Comparison of ENCODE assay signal across 15 cellular contexts in genomic region chr3:183317271-183317670, GRCh38.
A peak's percentile ranks its signal among the peaks of the same experiment; 100 is the strongest.
DNase-seq lines count a peak whose midpoint lies in the region; ATAC-seq and TF ChIP-seq lines count a peak whose summit lies in the region.
"Had no signal": no experiment of that assay in that cellular context is flagged by ENCODE, and none has a peak within 500 bp of the region (broad histone marks: within the 10 kb centered on the region; RNA-seq: fewer than 3 reads in every experiment).

No MANE protein-coding gene starts in this region.

- WGBS in esophagus, 2 donors = 59 to 72% methylated on average over 8 of the region's 8 CpGs

- POLR2A ChIA-PET in PC-3 (lab: Charles Lee; ENCODE audit: unreplicated experiment) (no interaction called here), WTC11 (lab: Charles Lee) (no interaction called here)
- POLR2A ChIA-PET in CD4-positive, alpha-beta T cell (lab: Charles Lee) = no interaction called here

- no peak overlapping the region; the same call in 1 of the 2 replicates for H3K9ac ChIP-seq in PC-3 (ENCODE audit: low read length)

- H4K20me1 ChIP-seq in PC-3 (ENCODE audit: low read length) = no peaks in the 10 kb centered on the region

- no peak overlapping the region for H2AFZ ChIP-seq in PC-3 (ENCODE audit: low read length)
- H2AFZ ChIP-seq: GM23338 had no signal

- TF ChIP-seq CTCF in PC-3 (conservative IDR thresholded peaks at IDR 0.05; ENCODE audit: low read depth, low read length) = no peak
- TF ChIP-seq CTCF in WTC11 (IDR thresholded peaks at IDR 0.05) = no peak
- no peak for TF ChIP-seq CTCF in CD4-positive, alpha-beta T cell (IDR thresholded peaks at IDR 0.05)

- peaks cover 9% of the 10 kb centered on the region; the same call in 1 of the 2 replicates for H3K4me1 Mint-ChIP-seq in WTC11
- peaks cover 11% of the 10 kb centered on the region for H3K4me1 Mint-ChIP-seq in CD4-positive, alpha-beta T cell (ENCODE audit: low read depth)
- H3K4me1 Mint-ChIP-seq: B cell had no signal

- H3K9me2 ChIP-seq in PC-3 (replicated peaks; ENCODE audit: low read length) = no peaks in the 10 kb centered on the region

- DNase-seq in PC-3 (no peak), WTC11 (ENCODE audit: low spot score) (no peak), islet precursor cell (peak; percentile 30), NCI-H1417 (lab: John Stamatoyannopoulos, UW) (no peak)
- DNase-seq in CD4-positive, alpha-beta T cell = no peak
- DNase-seq: C1 segment of cervical spinal cord; CD4-positive, alpha-beta memory T cell; DMS79; H7 had no signal

- H3K4me3 ChIP-seq in PC-3 (ENCODE audit: low read length) (no peak overlapping the region), esophagus (ENCODE audit: low read depth in 1 of 2, low read length in 2 of 2) (no peak overlapping the region)
- H3K4me3 ChIP-seq: GM12878, GM23338 had no signal

- no peak overlapping the region for H3K4me3 Mint-ChIP-seq in WTC11
- no peak overlapping the region for H3K4me3 Mint-ChIP-seq in CD4-positive, alpha-beta T cell
- H3K4me3 Mint-ChIP-seq: B cell; CD4-positive, alpha-beta memory T cell; GM23338 had no signal

- intact Hi-C loops in PC-3 (cut with micrococcal nuclease) = no loop called here
- intact Hi-C loops in CD4-positive, alpha-beta T cell (cut with DNase I, micrococcal nuclease) = no loop called here

- H3K79me2 ChIP-seq in PC-3 (ENCODE audit: low read length) = no peaks in the 10 kb centered on the region

- no TSS peak for BruUV-seq in PC-3 (replicated peaks; lab: Mats Ljungman, UMichigan)

- H3K36me3 Mint-ChIP-seq in WTC11 = no peaks in the 10 kb centered on the region
- H3K36me3 Mint-ChIP-seq in CD4-positive, alpha-beta T cell (ENCODE audit: low read depth) = no peaks in the 10 kb centered on the region

- no peaks in the 10 kb centered on the region for H3K36me3 ChIP-seq in PC-3 (ENCODE audit: low read depth, low read length)
- H3K36me3 ChIP-seq in esophagus (ENCODE audit: control insufficient read depth in 2 of 2, insufficient read depth in 2 of 2, low read length in 1 of 2) = no peaks in the 10 kb centered on the region

- peak overlapping the region; percentile 67; the same call in 1 of the 2 replicates for H3K4me2 ChIP-seq in PC-3 (ENCODE audit: low read length)
- H3K4me2 ChIP-seq: GM23338 had no signal

- no peaks in the 10 kb centered on the region for H3K9me3 ChIP-seq in PC-3 (ENCODE audit: low read length)
- H3K9me3 ChIP-seq in esophagus (ENCODE audit: control insufficient read depth in 2 of 2, insufficient read depth in 1 of 2, low read depth in 1 of 2, low read length in 1 of 2) = peaks cover 0 to 2% of the 10 kb centered on the region in 2 donors
- H3K9me3 ChIP-seq in CD4-positive, alpha-beta T cell (ENCODE audit: control insufficient read depth, low read length) = no peaks in the 10 kb centered on the region

- H3F3A ChIP-seq in PC-3 (ENCODE audit: low read length, unreplicated experiment) = no peaks in the 10 kb centered on the region

- H3K27me3 Mint-ChIP-seq in WTC11 (ENCODE audit: low read depth) = no peaks in the 10 kb centered on the region
- no peaks in the 10 kb centered on the region for H3K27me3 Mint-ChIP-seq in CD4-positive, alpha-beta T cell
- H3K27me3 Mint-ChIP-seq: B cell; CD4-positive, alpha-beta memory T cell had no signal

- CTCF ChIA-PET in PC-3 (lab: Charles Lee) = no interaction called here
- CTCF ChIA-PET in WTC11 (lab: Charles Lee) = no interaction called here
- CTCF ChIA-PET in CD4-positive, alpha-beta T cell (lab: Charles Lee) = no interaction called here

- ATAC-seq in PC-3 (no peak), WTC11 (no peak), HG03460 (IDR thresholded peaks at IDR 0.05; ENCODE audit: unreplicated experiment) (no peak), GM18858 (IDR thresholded peaks at IDR 0.05; ENCODE audit: unreplicated experiment) (no peak)
- ATAC-seq in CD4-positive, alpha-beta T cell (ENCODE audit: poor library complexity) = no peak
- ATAC-seq: GM12878, GM23338 had no signal

- peaks cover 42% of the 10 kb centered on the region for H3K4me1 ChIP-seq in PC-3 (ENCODE audit: insufficient read depth, low read length)
- peaks cover 4 to 7% of the 10 kb centered on the region in 2 donors for H3K4me1 ChIP-seq in esophagus (ENCODE audit: control insufficient read depth in 2 of 2, insufficient read depth in 2 of 2, low read length in 1 of 2)

- peak overlapping the region; percentile 35; the same call in 1 of the 2 replicates for H3K27ac Mint-ChIP-seq in WTC11
- H3K27ac Mint-ChIP-seq in CD4-positive, alpha-beta T cell = no peak overlapping the region
- H3K27ac Mint-ChIP-seq: B cell, GM23338 had no signal

- H3K27me3 ChIP-seq in PC-3 (ENCODE audit: low read length) (no peaks in the 10 kb centered on the region), esophagus (ENCODE audit: control insufficient read depth in 1 of 2, insufficient read depth in 2 of 2, low read length in 2 of 2) (no peaks in the 10 kb centered on the region)
- H3K27me3 ChIP-seq in CD4-positive, alpha-beta T cell (ENCODE audit: control insufficient read depth, insufficient read depth, low read length) = no peaks in the 10 kb centered on the region

- H3K27ac ChIP-seq in PC-3 (ENCODE audit: low read length) (peak overlapping the region; percentile 85), esophagus (ENCODE audit: low read depth in 2 of 2, low read length in 1 of 2) (peak overlapping the region; percentile 54 to 91)
- no peak overlapping the region for H3K27ac ChIP-seq in CD4-positive, alpha-beta T cell (ENCODE audit: low read depth, low read length)

- no peaks in the 10 kb centered on the region for H3K9me3 Mint-ChIP-seq in WTC11
- H3K9me3 Mint-ChIP-seq in CD4-positive, alpha-beta T cell = no peaks in the 10 kb centered on the region
- H3K9me3 Mint-ChIP-seq: CD4-positive, alpha-beta memory T cell; GM23338 had no signal

TF ChIP-seq in WTC11, 78 proteins besides CTCF, POLR2A, EP300 and RAD21 (continues in another document):
- no peak for TF ChIP-seq ZNF532 (CRISPR knock-in tag; IDR thresholded peaks at IDR 0.05; ENCODE audit: borderline replicate concordance)
- no peak for TF ChIP-seq FOXP1 (CRISPR knock-in tag; IDR thresholded peaks at IDR 0.05; ENCODE audit: borderline replicate concordance)
- no peak for TF ChIP-seq NR3C1 (CRISPR knock-in tag; conservative IDR thresholded peaks at IDR 0.05; ENCODE audit: low read depth)
- TF ChIP-seq ZNF281 (CRISPR knock-in tag; IDR thresholded peaks at IDR 0.05) = no peak
- TF ChIP-seq PREB (CRISPR knock-in tag; IDR thresholded peaks at IDR 0.05; ENCODE audit: borderline replicate concordance) = no peak
